Comparison of ENCODE assay signal across 8 cellular contexts in the genomic region with DNA sequence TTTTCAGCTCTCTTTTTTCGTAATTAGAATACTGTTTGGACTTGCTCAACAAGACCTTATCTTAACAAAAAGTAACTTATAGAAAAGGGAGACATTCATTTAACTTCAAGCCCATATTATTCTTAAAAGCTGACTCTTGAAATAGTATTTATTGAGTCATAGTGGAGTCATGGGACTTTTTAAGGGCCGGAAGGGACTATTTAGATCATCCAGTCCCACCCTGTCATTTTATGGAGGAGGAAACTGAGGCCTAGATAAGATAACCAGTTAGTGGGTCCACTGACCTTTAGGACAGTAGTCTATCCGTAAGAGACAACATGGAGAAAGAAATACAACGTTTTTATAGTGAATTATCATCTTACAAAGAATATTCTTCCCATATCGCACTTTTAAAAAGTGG. TPM values are rescaled to one million over a fixed set of nuclear protein-coding genes. Genes with fewer than 3 reads are reported as not detected.
DNase-seq lines count a peak whose midpoint lies in the region; ATAC-seq, FAIRE-seq and TF ChIP-seq lines count a peak whose summit lies in the region.

No MANE protein-coding gene starts in this region.

- FAIRE-seq in frontal cortex (lab: Jason Lieb, UNC), result no peak

- peaks cover 41% of the 10 kb centered on the region for H3K4me1 Mint-ChIP-seq in progenitor cell of endocrine pancreas (ENCODE audit: low read depth)

- H3K9me3 Mint-ChIP-seq in progenitor cell of endocrine pancreas (ENCODE audit: low read depth), result no peaks in the 10 kb centered on the region

- peak overlapping the region; percentile 93 for H3K4me3 ChIP-seq in epithelial cell of esophagus (ENCODE audit: low read length)

- TF ChIP-seq CTCF in epithelial cell of esophagus (IDR thresholded peaks at IDR 0.05; ENCODE audit: insufficient read depth, low read depth, low read length, missing control alignments) (no peak), progenitor cell of endocrine pancreas (IDR thresholded peaks at IDR 0.05; ENCODE audit: unreplicated experiment) (no peak)

- H3K4me3 Mint-ChIP-seq in progenitor cell of endocrine pancreas (ENCODE audit: low read depth), result peak overlapping the region; percentile 92

- ATAC-seq in HG03159 (IDR thresholded peaks at IDR 0.05; ENCODE audit: unreplicated experiment), result no peak

- DNase-seq in ELR (ENCODE audit: low read depth) (peak; percentile 75), RKO (ENCODE audit: low spot score) (peak; percentile 89), epithelial cell of esophagus (ENCODE audit: low read depth) (peak; percentile 55), progenitor cell of endocrine pancreas (ENCODE audit: low spot score, unreplicated experiment) (no peak), midbrain (lab: John Stamatoyannopoulos, UW) (no peak), frontal cortex (ENCODE audit: low spot score in 2 of 2) (no peak), NCI-H226 (no peak)

- H3K27me3 Mint-ChIP-seq in progenitor cell of endocrine pancreas, result no peaks in the 10 kb centered on the region

- peak overlapping the region; percentile 97 for H3K27ac Mint-ChIP-seq in progenitor cell of endocrine pancreas

- peaks cover 7% of the 10 kb centered on the region for H3K36me3 Mint-ChIP-seq in progenitor cell of endocrine pancreas (ENCODE audit: insufficient read depth)

RNA-seq across cellular contexts. Expression of a gene that starts 1.5 kb away (rescaled TPM):
- total RNA-seq in progenitor cell of endocrine pancreas (81.8 and 83.6 TPM in 2 replicates), frontal cortex (66.4 TPM)

Comparison
In these comparisons a context has a peak if more than half of its experiments do, and no peak if none do; other contexts are left out.
1. DNase-seq: peak in ELR (single experiment), RKO (single experiment) and epithelial cell of esophagus (single experiment); none in progenitor cell of endocrine pancreas (single experiment), midbrain (single experiment), frontal cortex (0 of 2) and NCI-H226 (single experiment).